In genomic region chr20:47724910-47725247, GRCh38 we compare ENCODE assay signal across 18 cellular contexts.
DNase-seq lines count a peak whose midpoint lies in the region; ATAC-seq and TF ChIP-seq lines count a peak whose summit lies in the region.
"Had no signal": no experiment of that assay in that cellular context is flagged by ENCODE, and none has a peak within 500 bp of the region (broad histone marks: within the 10 kb centered on the region; RNA-seq: fewer than 3 reads in every experiment).

No MANE protein-coding gene starts in this region.

- H3K4me2 ChIP-seq in neuronal stem cell (ENCODE audit: insufficient read depth, low read length, poor library complexity, severe bottlenecking), result no peak overlapping the region

- peaks cover 0 to 4% of the 10 kb centered on the region in 2 donors for H3K36me3 ChIP-seq in neuronal stem cell (replicated peaks in 1 of 2; ENCODE audit: control insufficient read depth in 2 of 2, insufficient read depth in 2 of 2, low read length in 2 of 2)
- H3K36me3 ChIP-seq: left ventricle myocardium inferior, MG63, upper lobe of right lung had no signal

- H3K4me3 Mint-ChIP-seq in activated CD4-positive, alpha-beta T cell treated with anti-CD3 and anti-CD28 coated beads for 36 hours, result no peak overlapping the region
- H3K4me3 Mint-ChIP-seq in brain (peak overlapping the region in 1 of 5 experiments; percentile 10), osteocyte (ENCODE audit: unreplicated experiment) (no peak overlapping the region)
- H3K4me3 Mint-ChIP-seq: activated T-cell treated with anti-CD3 and anti-CD28 coated beads, Interleukin-2, amount 50 U/mL, for 72 hours; T-cell; WTC11 had no signal

- no peak overlapping the region for H3K23ac ChIP-seq in neuronal stem cell (ENCODE audit: low read depth, low read length, poor library complexity)

- no peaks in the 10 kb centered on the region for H3K27me3 ChIP-seq in neuronal stem cell (ENCODE audit: control insufficient read depth in 3 of 3, insufficient read depth in 3 of 3, low read depth in 1 of 3, low read length in 3 of 3)
- H3K27me3 ChIP-seq: MG63, SJCRH30, upper lobe of right lung had no signal

- H3K9ac ChIP-seq in neuronal stem cell (ENCODE audit: low read depth, low read length, poor library complexity), result no peak overlapping the region

- TF ChIP-seq CTCF in brain (conservative IDR thresholded peaks at IDR 0.05) (no peak), foreskin fibroblast (IDR thresholded peaks at IDR 0.05; ENCODE audit: low read depth, low read length) (no peak), osteocyte (IDR thresholded peaks at IDR 0.05) (no peak)

- ATAC-seq in activated CD4-positive, alpha-beta T cell treated with anti-CD3 and anti-CD28 coated beads for 36 hours, result no peak
- no peak for ATAC-seq in GM21825 (IDR thresholded peaks at IDR 0.05; ENCODE audit: unreplicated experiment)

- H3K27me3 Mint-ChIP-seq in activated CD4-positive, alpha-beta T cell treated with anti-CD3 and anti-CD28 coated beads for 36 hours, result no peaks in the 10 kb centered on the region
- H3K27me3 Mint-ChIP-seq in brain (peaks cover 15% of the 10 kb centered on the region), osteocyte (ENCODE audit: unreplicated experiment) (peaks cover 22% of the 10 kb centered on the region)
- H3K27me3 Mint-ChIP-seq: T-cell had no signal

- no peak overlapping the region for H3K18ac ChIP-seq in neuronal stem cell (ENCODE audit: low read length)

- peaks cover 29% of the 10 kb centered on the region for H3K4me1 Mint-ChIP-seq in activated CD4-positive, alpha-beta T cell treated with anti-CD3 and anti-CD28 coated beads for 36 hours
- H3K4me1 Mint-ChIP-seq in brain (peaks cover 48% of the 10 kb centered on the region), osteocyte (ENCODE audit: unreplicated experiment) (peaks cover 17% of the 10 kb centered on the region)

- H3K79me1 ChIP-seq in neuronal stem cell (ENCODE audit: low read depth, low read length), result no peaks in the 10 kb centered on the region

- peaks cover 0 to 9% of the 10 kb centered on the region in 2 donors for H3K9me3 ChIP-seq in neuronal stem cell (replicated peaks in 1 of 2; ENCODE audit: control insufficient read depth in 2 of 2, insufficient read depth in 1 of 2, low read depth in 1 of 2, low read length in 2 of 2)
- H3K9me3 ChIP-seq: left ventricle myocardium inferior, MG63, psoas muscle, SJCRH30, upper lobe of right lung had no signal

- no peak overlapping the region for H2BK15ac ChIP-seq in neuronal stem cell (ENCODE audit: low read length)

- peak overlapping the region; percentile 2 for H3K27ac Mint-ChIP-seq in activated CD4-positive, alpha-beta T cell treated with anti-CD3 and anti-CD28 coated beads for 36 hours
- H3K27ac Mint-ChIP-seq in brain (peak overlapping the region in 3 of 5 experiments; percentile 43 to 88 (median 78)), osteocyte (ENCODE audit: unreplicated experiment) (no peak overlapping the region)
- H3K27ac Mint-ChIP-seq: activated T-cell treated with anti-CD3 and anti-CD28 coated beads, Interleukin-2, amount 50 U/mL, for 72 hours; WTC11 had no signal

- H3K4me3 ChIP-seq in neuronal stem cell (ENCODE audit: low read length in 2 of 2) (no peak overlapping the region), foreskin fibroblast (ENCODE audit: low read depth in 1 of 2, low read length in 2 of 2) (no peak overlapping the region)
- H3K4me3 ChIP-seq: left ventricle myocardium inferior, MG63, psoas muscle, SJCRH30, upper lobe of right lung had no signal

- no peak overlapping the region for H2AFZ ChIP-seq in neuronal stem cell (ENCODE audit: low read length)

- peaks cover 17 to 27% of the 10 kb centered on the region in 2 donors for H3K4me1 ChIP-seq in neuronal stem cell (ENCODE audit: control insufficient read depth in 2 of 2, insufficient read depth in 1 of 2, low read depth in 1 of 2, low read length in 2 of 2)
- H3K4me1 ChIP-seq: psoas muscle had no signal

- H4K8ac ChIP-seq in neuronal stem cell (ENCODE audit: low read depth, low read length), result no peak overlapping the region

- H2BK12ac ChIP-seq in neuronal stem cell (ENCODE audit: low read length), result no peak overlapping the region

- WGBS in neuronal stem cell (ENCODE audit: extremely low coverage in 2 of 2, insufficient read length in 2 of 2, insufficient replicate concordance in 1 of 2), 2 donors, result no CpG with 5 or more reads among the region's 5 CpGs

- no peak overlapping the region for H2BK5ac ChIP-seq in neuronal stem cell (ENCODE audit: low read length)

- peak overlapping the region; percentile 87 for H3K27ac ChIP-seq in neuronal stem cell (replicated peaks; ENCODE audit: low read length)
- H3K27ac ChIP-seq: C4-2B, left ventricle myocardium inferior, psoas muscle, SJCRH30, upper lobe of right lung had no signal

- H3K14ac ChIP-seq in neuronal stem cell (ENCODE audit: low read length), result no peak overlapping the region

- H2AK5ac ChIP-seq in neuronal stem cell (ENCODE audit: low read depth, low read length), result no peak overlapping the region

- no peak overlapping the region for H4K91ac ChIP-seq in neuronal stem cell (ENCODE audit: low read depth, low read length, poor library complexity)

- CTCF ChIA-PET in activated CD4-positive, alpha-beta T cell treated with anti-CD3 and anti-CD28 coated beads for 36 hours (lab: Charles Lee), result interaction anchor here (0.5 to 3.5 kb wide), 9 partner anchors 31 to 1113 kb away, joined by 3 to 15 read pairs (median 3); no protein-coding TSS in a partner anchor

- no peaks in the 10 kb centered on the region for H3K36me3 Mint-ChIP-seq in activated CD4-positive, alpha-beta T cell treated with anti-CD3 and anti-CD28 coated beads for 36 hours (ENCODE audit: low read depth)
- peaks cover 7% of the 10 kb centered on the region for H3K36me3 Mint-ChIP-seq in brain
- H3K36me3 Mint-ChIP-seq in osteocyte (ENCODE audit: unreplicated experiment), result no peaks in the 10 kb centered on the region
- H3K36me3 Mint-ChIP-seq: T-cell had no signal

- H2BK120ac ChIP-seq in neuronal stem cell (ENCODE audit: low read depth, low read length), result no peak overlapping the region

- intact Hi-C loops in activated CD4-positive, alpha-beta T cell treated with anti-CD3 and anti-CD28 coated beads for 36 hours (cut with DNase I, micrococcal nuclease), result loop anchor here (1.0 to 10.0 kb wide), 7 partner anchors 47 to 1196 kb away; partner anchors contain the start of genes ARFGEF2 (in 1 of the 2), SULF2 (in 1 of the 2) and ZMYND8 (in 1 of the 2)

- H3K4ac ChIP-seq in neuronal stem cell (ENCODE audit: low read length), result no peak overlapping the region

- no peaks in the 10 kb centered on the region for H3K9me3 Mint-ChIP-seq in activated CD4-positive, alpha-beta T cell treated with anti-CD3 and anti-CD28 coated beads for 36 hours (ENCODE audit: low read depth)
- H3K9me3 Mint-ChIP-seq in brain (peaks cover 0 to 5% (median 0%) of the 10 kb centered on the region in 5 experiments), osteocyte (ENCODE audit: unreplicated experiment) (no peaks in the 10 kb centered on the region)
- H3K9me3 Mint-ChIP-seq: activated T-cell treated with anti-CD3 and anti-CD28 coated beads, Interleukin-2, amount 50 U/mL, for 72 hours; T-cell had no signal

- no peak for DNase-seq in activated CD4-positive, alpha-beta T cell treated with anti-CD3 and anti-CD28 coated beads for 36 hours
- DNase-seq in activated CD4-positive, alpha-beta T cell treated with anti-CD3 and anti-CD28 coated beads, Interleukin-2, amount 50 U/mL, for 4 hours, result no peak
- DNase-seq in NCI-H2227 (lab: John Stamatoyannopoulos, UW; ENCODE audit: unreplicated experiment) (peak; percentile 54), neuronal stem cell (ENCODE audit: low spot score) (no peak), foreskin fibroblast (no peak), osteocyte (ENCODE audit: extremely low spot score, unreplicated experiment) (no peak)
- DNase-seq: cortex of kidney, upper lobe of right lung had no signal

- POLR2A ChIA-PET in activated CD4-positive, alpha-beta T cell treated with anti-CD3 and anti-CD28 coated beads for 36 hours (lab: Charles Lee), result no interaction called here
